In genomic region chr18:59902180-59902992, GRCh38 we compare ENCODE assay signal across 7 cellular contexts. TPM values are rescaled to one million over a fixed set of nuclear protein-coding genes. Genes with fewer than 3 reads are reported as not detected.
DNase-seq lines count a peak whose midpoint lies in the region; ATAC-seq and TF ChIP-seq lines count a peak whose summit lies in the region.

No MANE protein-coding gene starts in this region.

- peaks cover 24% of the 10 kb centered on the region for H3K4me1 Mint-ChIP-seq in brain
- H3K4me1 Mint-ChIP-seq in naive thymus-derived CD4-positive, alpha-beta T cell: peaks cover 33 to 73% (median 62%) of the 10 kb centered on the region in 7 donors

- no peak for TF ChIP-seq CTCF in Loucy (conservative IDR thresholded peaks at IDR 0.05; ENCODE audit: low read length)
- TF ChIP-seq CTCF in brain (conservative IDR thresholded peaks at IDR 0.05): no peak
- TF ChIP-seq CTCF in ascending aorta (IDR thresholded peaks at IDR 0.05): no peak

- H2AFZ ChIP-seq in Loucy (ENCODE audit: low read length): no peak overlapping the region

- intact Hi-C loops in naive thymus-derived CD4-positive, alpha-beta T cell (cut with micrococcal nuclease): loop anchor here (5.0 to 10.0 kb wide), 3 partner anchors 55 to 1858 kb away; partner anchors contain the start of gene NEDD4L (in 1 of the 2)
- intact Hi-C loops in ascending aorta (cut with DNase I): no loop called here

- CTCF ChIA-PET in naive thymus-derived CD4-positive, alpha-beta T cell (lab: Charles Lee): no interaction called here

- peaks cover 81% of the 10 kb centered on the region for H3K79me2 ChIP-seq in Loucy (ENCODE audit: insufficient read depth, low read length)

- H3K36me3 ChIP-seq in Loucy (ENCODE audit: insufficient read depth, low read length) (peaks cover 19% of the 10 kb centered on the region), ascending aorta (no peaks in the 10 kb centered on the region)
- peaks cover 0 to 8% (median 0%) of the 10 kb centered on the region in 3 experiments for H3K36me3 ChIP-seq in naive thymus-derived CD4-positive, alpha-beta T cell (ENCODE audit: control insufficient read depth in 2 of 3, insufficient read depth in 3 of 3, low read length in 3 of 3)

- H3K9me2 ChIP-seq in Loucy (replicated peaks; ENCODE audit: low read depth, low read length): no peaks in the 10 kb centered on the region

- H3K27me3 ChIP-seq in Loucy (ENCODE audit: insufficient read depth, low read length, poor library complexity, severe bottlenecking) (peaks cover 8% of the 10 kb centered on the region), ascending aorta (no peaks in the 10 kb centered on the region)
- H3K27me3 ChIP-seq in naive thymus-derived CD4-positive, alpha-beta T cell (ENCODE audit: control insufficient read depth in 2 of 2, insufficient read depth in 2 of 2, low read length in 2 of 2): no peaks in the 10 kb centered on the region

- H3K4me2 ChIP-seq in Loucy (ENCODE audit: low read depth, low read length, poor library complexity, severe bottlenecking): peak overlapping the region; percentile 85

- peaks cover 10% of the 10 kb centered on the region for H3K36me3 Mint-ChIP-seq in brain
- H3K36me3 Mint-ChIP-seq in naive thymus-derived CD4-positive, alpha-beta T cell: peaks cover 0 to 25% (median 0%) of the 10 kb centered on the region in 5 donors

- H3K27ac ChIP-seq in naive thymus-derived CD4-positive, alpha-beta T cell (ENCODE audit: low read depth, low read length): no peak overlapping the region
- H3K27ac ChIP-seq in ascending aorta: no peak overlapping the region

- peak overlapping the region; percentile 85 for H3K4me3 ChIP-seq in GM08714 (ENCODE audit: low read length)
- peak overlapping the region; percentile 80 for H3K4me3 ChIP-seq in Loucy (ENCODE audit: low read length, poor library complexity, severe bottlenecking)
- H3K4me3 ChIP-seq in naive thymus-derived CD4-positive, alpha-beta T cell (ENCODE audit: low read length): no peak overlapping the region
- no peak overlapping the region for H3K4me3 ChIP-seq in ascending aorta

- H3K9me3 Mint-ChIP-seq in brain: peaks cover 0 to 9% (median 4%) of the 10 kb centered on the region in 5 experiments
- H3K9me3 Mint-ChIP-seq in naive thymus-derived CD4-positive, alpha-beta T cell: no peaks in the 10 kb centered on the region

- peak in 2 of 9 donors; percentile 2 to 29 for DNase-seq in naive thymus-derived CD4-positive, alpha-beta T cell
- DNase-seq in cerebellum (ENCODE audit: low spot score) (no peak), ascending aorta (ENCODE audit: low spot score in 2 of 2) (no peak)

- H3K27ac Mint-ChIP-seq in brain: peak overlapping the region in 1 of 5 experiments; percentile 93
- H3K27ac Mint-ChIP-seq in naive thymus-derived CD4-positive, alpha-beta T cell: peak overlapping the region; percentile 0 to 94 (median 57)

- POLR2A ChIA-PET in naive thymus-derived CD4-positive, alpha-beta T cell (lab: Charles Lee): no interaction called here

- H3K9me3 ChIP-seq in Loucy (ENCODE audit: insufficient read depth, low read depth, low read length) (no peaks in the 10 kb centered on the region), ascending aorta (no peaks in the 10 kb centered on the region)
- no peaks in the 10 kb centered on the region for H3K9me3 ChIP-seq in naive thymus-derived CD4-positive, alpha-beta T cell (ENCODE audit: control insufficient read depth in 2 of 3, low read length in 3 of 3)

- peak; percentile 2 for ATAC-seq in naive thymus-derived CD4-positive, alpha-beta T cell
- ATAC-seq in GM21390 (IDR thresholded peaks at IDR 0.05; ENCODE audit: unreplicated experiment): no peak

- H4K20me1 ChIP-seq in Loucy (ENCODE audit: insufficient read depth, low read length, poor library complexity, severe bottlenecking): peaks cover 52% of the 10 kb centered on the region

- peak overlapping the region; percentile 100 for H3K9ac ChIP-seq in Loucy (ENCODE audit: low read depth, low read length, poor library complexity, severe bottlenecking)

- H3K4me3 Mint-ChIP-seq in brain: peak overlapping the region in 4 of 5 experiments; percentile 32 to 96 (median 88)
- H3K4me3 Mint-ChIP-seq in naive thymus-derived CD4-positive, alpha-beta T cell: peak overlapping the region in 3 of 10 donors; percentile 9 to 97 (median 67)

- H3K27me3 Mint-ChIP-seq in brain: peaks cover 52% of the 10 kb centered on the region
- H3K27me3 Mint-ChIP-seq in naive thymus-derived CD4-positive, alpha-beta T cell: no peaks in the 10 kb centered on the region

- H3F3A ChIP-seq in Loucy (ENCODE audit: low read depth): peaks cover 23% of the 10 kb centered on the region

- H3K4me1 ChIP-seq in Loucy (ENCODE audit: insufficient read depth, low read length, poor library complexity, severe bottlenecking) (peaks cover 55% of the 10 kb centered on the region), ascending aorta (peaks cover 0 to 14% of the 10 kb centered on the region in 2 donors)
- H3K4me1 ChIP-seq in naive thymus-derived CD4-positive, alpha-beta T cell (ENCODE audit: control insufficient read depth in 2 of 2, insufficient read depth in 2 of 2, low read length in 2 of 2): peaks cover 22 to 25% of the 10 kb centered on the region in 2 donors

RNA-seq across cellular contexts. Expression of gene PMAIP1, which starts 2.6 kb away (rescaled TPM):
- 7.5 TPM for polyA plus RNA-seq in brain (ENCODE audit: insufficient read depth, low read depth, low replicate concordance)
- total RNA-seq in naive thymus-derived CD4-positive, alpha-beta T cell: 10 to 100 TPM in 3 of 5 experiments, 1 to 10 TPM in 2; 5.8 to 95.1 (median 22.8) TPM
- polyA plus RNA-seq in naive thymus-derived CD4-positive, alpha-beta T cell: 1 to 10 TPM; 1.5 to 3.6 TPM
- total RNA-seq in cerebellum (2.4 TPM), ascending aorta (not detected)

Comparison
In these comparisons a context has a peak if more than half of its experiments do, and no peak if none do; other contexts are left out.
1. H3K4me3 ChIP-seq: peak in GM08714 (single experiment) and Loucy (single experiment); none in naive thymus-derived CD4-positive, alpha-beta T cell (single experiment) and ascending aorta (0 of 2).